In the genomic region with DNA sequence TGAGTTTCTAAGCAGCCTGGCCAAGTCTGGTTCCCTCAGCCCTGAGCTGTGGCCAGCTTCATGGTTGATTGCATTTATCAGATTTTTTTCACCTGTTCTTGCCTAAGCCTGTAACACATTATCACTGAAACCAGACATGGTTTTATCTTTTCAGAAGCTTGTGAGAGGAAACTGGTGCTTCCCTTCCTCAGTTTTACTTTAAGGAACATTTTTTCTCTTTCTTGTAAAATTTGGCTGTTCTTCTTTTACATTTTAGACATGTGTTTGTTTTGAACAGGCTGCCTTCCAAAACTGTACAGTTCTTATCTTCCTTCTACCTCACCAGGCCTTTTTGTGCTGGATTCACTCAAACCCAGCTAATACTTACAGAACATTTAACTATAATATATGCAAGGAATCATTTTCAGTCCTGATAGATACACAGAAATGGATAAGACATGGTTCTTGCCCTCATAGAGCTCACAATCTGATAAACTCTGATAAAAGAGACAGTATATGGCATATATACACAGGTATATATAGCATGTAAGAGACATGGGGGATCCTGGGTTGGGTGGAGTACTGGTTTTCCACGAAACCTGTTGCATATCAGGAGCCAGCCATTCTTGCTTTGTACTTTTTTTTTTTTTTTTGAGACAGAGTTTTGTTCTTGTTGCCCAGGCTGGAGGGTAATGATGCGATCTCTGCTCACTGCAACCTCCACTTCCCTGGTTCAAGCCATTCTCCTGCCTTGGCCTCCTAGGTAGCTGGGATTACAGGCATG, we compare ENCODE assay signal across 1 cellular context.
TF ChIP-seq lines count a peak whose summit lies in the region.

No MANE protein-coding gene starts in this region.

TF ChIP-seq in K562, 482 proteins besides CTCF, POLR2A, EP300 and RAD21 (continued from another document and continues in another):
- TF ChIP-seq HMGXB4 (CRISPR knock-in tag; IDR thresholded peaks at IDR 0.05), result no peak
- no peak for TF ChIP-seq NRF1 (conservative IDR thresholded peaks at IDR 0.05 in 1 of 2, IDR thresholded peaks at IDR 0.05 in 1 of 2)
- no peak for TF ChIP-seq THRA (IDR thresholded peaks at IDR 0.05)
- no peak for TF ChIP-seq ZNF76 (CRISPR knock-in tag; IDR thresholded peaks at IDR 0.05; ENCODE audit: borderline replicate concordance)
- no peak for TF ChIP-seq ZHX1 (conservative IDR thresholded peaks at IDR 0.05; ENCODE audit: low read length)
- TF ChIP-seq PHF8 (IDR thresholded peaks at IDR 0.05; ENCODE audit: borderline replicate concordance, low read length), result no peak
- no peak; the same call in none of the 2 replicates for TF ChIP-seq CXXC5 (CRISPR knock-in tag; IDR thresholded peaks at IDR 0.05)
- TF ChIP-seq MIER1 (IDR thresholded peaks at IDR 0.05; ENCODE audit: low read depth), result no peak
- peak; percentile 74; the same call in 1 of the 2 replicates for TF ChIP-seq CTBP1 (IDR thresholded peaks at IDR 0.05; ENCODE audit: borderline replicate concordance)
- TF ChIP-seq LCOR (CRISPR knock-in tag; IDR thresholded peaks at IDR 0.05), result no peak
- peak; percentile 85 for TF ChIP-seq SMAD3 (CRISPR knock-in tag; conservative IDR thresholded peaks at IDR 0.05)
- TF ChIP-seq ZSCAN32 (CRISPR knock-in tag; IDR thresholded peaks at IDR 0.05), result no peak
- TF ChIP-seq, protein P1, sequence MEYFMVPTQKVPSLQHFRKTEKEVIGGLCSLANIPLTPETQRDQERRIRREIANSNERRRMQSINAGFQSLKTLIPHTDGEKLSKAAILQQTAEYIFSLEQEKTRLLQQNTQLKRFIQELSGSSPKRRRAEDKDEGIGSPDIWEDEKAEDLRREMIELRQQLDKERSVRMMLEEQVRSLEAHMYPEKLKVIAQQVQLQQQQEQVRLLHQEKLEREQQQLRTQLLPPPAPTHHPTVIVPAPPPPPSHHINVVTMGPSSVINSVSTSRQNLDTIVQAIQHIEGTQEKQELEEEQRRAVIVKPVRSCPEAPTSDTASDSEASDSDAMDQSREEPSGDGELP (CRISPR knock-in tag; IDR thresholded peaks at IDR 0.05; ENCODE audit: borderline replicate concordance), result no peak
- TF ChIP-seq POLR2AphosphoS5 (IDR thresholded peaks at IDR 0.05; ENCODE audit: control insufficient read depth, insufficient read depth, low read depth, low read length), result peak; percentile 97
- TF ChIP-seq, protein P2, sequence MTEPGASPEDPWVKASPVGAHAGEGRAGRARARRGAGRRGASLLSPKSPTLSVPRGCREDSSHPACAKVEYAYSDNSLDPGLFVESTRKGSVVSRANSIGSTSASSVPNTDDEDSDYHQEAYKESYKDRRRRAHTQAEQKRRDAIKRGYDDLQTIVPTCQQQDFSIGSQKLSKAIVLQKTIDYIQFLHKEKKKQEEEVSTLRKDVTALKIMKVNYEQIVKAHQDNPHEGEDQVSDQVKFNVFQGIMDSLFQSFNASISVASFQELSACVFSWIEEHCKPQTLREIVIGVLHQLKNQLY (CRISPR knock-in tag; conservative IDR thresholded peaks at IDR 0.05), result no peak
- peak; percentile 56; the same call in 1 of the 2 replicates for TF ChIP-seq JUND (IDR thresholded peaks at IDR 0.05; ENCODE audit: borderline replicate concordance, low read depth, low read length)
- TF ChIP-seq JUND (tag; IDR thresholded peaks at IDR 0.05; ENCODE audit: borderline replicate concordance, low read depth, low read length), result no peak; the same call in 2 of the 3 replicates
- peak; percentile 44; the same call in 1 of the 2 replicates for TF ChIP-seq ZBED1 (IDR thresholded peaks at IDR 0.05)
- peak in 1 of 2 experiments; percentile 97; a peak in 2 of 4 replicates for TF ChIP-seq ZMIZ1 (IDR thresholded peaks at IDR 0.05; ENCODE audit: low read depth in 2 of 2, low read length in 2 of 2)
- no peak for TF ChIP-seq SNIP1 (IDR thresholded peaks at IDR 0.05; ENCODE audit: low read depth)
- no peak for TF ChIP-seq ZNF165 (CRISPR knock-in tag; IDR thresholded peaks at IDR 0.05; ENCODE audit: borderline replicate concordance)
- TF ChIP-seq TAF9B (IDR thresholded peaks at IDR 0.05; ENCODE audit: partially characterized antibody), result peak; percentile 35
- TF ChIP-seq STAG1 (CRISPR knock-in tag; IDR thresholded peaks at IDR 0.05; ENCODE audit: borderline replicate concordance), result no peak
- peak; percentile 94 for TF ChIP-seq PHB2 (IDR thresholded peaks at IDR 0.05; ENCODE audit: low read depth)
- peak; percentile 100 for TF ChIP-seq DPF2 (IDR thresholded peaks at IDR 0.05)
- TF ChIP-seq FOSL1 (tag; conservative IDR thresholded peaks at IDR 0.05), result peak; percentile 68
- peak; percentile 74 for TF ChIP-seq ETV1 (tag; conservative IDR thresholded peaks at IDR 0.05; ENCODE audit: low read depth)
- TF ChIP-seq, protein P3, sequence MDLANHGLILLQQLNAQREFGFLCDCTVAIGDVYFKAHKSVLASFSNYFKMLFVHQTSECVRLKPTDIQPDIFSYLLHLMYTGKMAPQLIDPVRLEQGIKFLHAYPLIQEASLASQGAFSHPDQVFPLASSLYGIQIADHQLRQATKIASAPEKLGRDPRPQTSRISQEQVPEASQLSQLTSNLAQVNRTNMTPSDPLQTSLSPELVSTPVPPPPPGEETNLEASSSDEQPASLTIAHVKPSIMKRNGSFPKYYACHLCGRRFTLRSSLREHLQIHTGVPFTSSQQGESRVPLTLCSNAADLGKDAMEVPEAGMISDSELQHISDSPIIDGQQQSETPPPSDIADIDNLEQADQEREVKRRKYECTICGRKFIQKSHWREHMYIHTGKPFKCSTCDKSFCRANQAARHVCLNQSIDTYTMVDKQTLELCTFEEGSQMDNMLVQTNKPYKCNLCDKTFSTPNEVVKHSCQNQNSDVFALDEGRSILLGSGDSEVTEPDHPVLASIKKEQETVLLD (IDR thresholded peaks at IDR 0.05), result peak; percentile 56; the same call in 1 of the 2 replicates
- no peak for TF ChIP-seq HDGF (IDR thresholded peaks at IDR 0.05)
- no peak for TF ChIP-seq ZNF3 (CRISPR knock-in tag; IDR thresholded peaks at IDR 0.05)
- peak; percentile 51 for TF ChIP-seq EP400 (IDR thresholded peaks at IDR 0.05)
- TF ChIP-seq, protein P4, sequence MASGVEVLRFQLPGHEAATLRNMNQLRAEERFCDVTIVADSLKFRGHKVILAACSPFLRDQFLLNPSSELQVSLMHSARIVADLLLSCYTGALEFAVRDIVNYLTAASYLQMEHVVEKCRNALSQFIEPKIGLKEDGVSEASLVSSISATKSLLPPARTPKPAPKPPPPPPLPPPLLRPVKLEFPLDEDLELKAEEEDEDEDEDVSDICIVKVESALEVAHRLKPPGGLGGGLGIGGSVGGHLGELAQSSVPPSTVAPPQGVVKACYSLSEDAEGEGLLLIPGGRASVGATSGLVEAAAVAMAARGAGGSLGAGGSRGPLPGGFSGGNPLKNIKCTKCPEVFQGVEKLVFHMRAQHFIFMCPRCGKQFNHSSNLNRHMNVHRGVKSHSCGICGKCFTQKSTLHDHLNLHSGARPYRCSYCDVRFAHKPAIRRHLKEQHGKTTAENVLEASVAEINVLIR (CRISPR knock-in tag; IDR thresholded peaks at IDR 0.05), result no peak
- TF ChIP-seq SMAD1 (IDR thresholded peaks at IDR 0.05; ENCODE audit: low read depth, low read length, partially characterized antibody), result peak; percentile 91
- TF ChIP-seq ZNF239 (CRISPR knock-in tag; IDR thresholded peaks at IDR 0.05), result 0 out of 2 replicates have a peak, but pooled peaks have one; percentile 18
- no peak; the same call in 1 of the 2 replicates for TF ChIP-seq RB1 (IDR thresholded peaks at IDR 0.05; ENCODE audit: low read depth)
- TF ChIP-seq MAFF (IDR thresholded peaks at IDR 0.05; ENCODE audit: low read length), result no peak
- TF ChIP-seq CBX5 (IDR thresholded peaks at IDR 0.05; ENCODE audit: borderline replicate concordance, low read depth), result no peak
- 0 out of 2 replicates have a peak, but pooled peaks have one; percentile 30 for TF ChIP-seq MBD2 (IDR thresholded peaks at IDR 0.05; ENCODE audit: borderline replicate concordance, low read depth)
- TF ChIP-seq ZKSCAN8 (CRISPR knock-in tag; IDR thresholded peaks at IDR 0.05), result 0 out of 2 replicates have a peak, but pooled peaks have one; percentile 19
- no peak for TF ChIP-seq RBM15 (IDR thresholded peaks at IDR 0.05; ENCODE audit: insufficient read depth, low read length)
- 0 out of 2 replicates have a peak, but pooled peaks have one; percentile 15 for TF ChIP-seq MEF2A (IDR thresholded peaks at IDR 0.05; ENCODE audit: control insufficient read depth, low read depth, low read length)
- 0 out of 2 replicates have a peak, but pooled peaks have one; percentile 19 for TF ChIP-seq ZKSCAN1 (IDR thresholded peaks at IDR 0.05; ENCODE audit: low read depth, low read length)
- peak; percentile 82 to 88; a peak in 3 of 4 replicates for TF ChIP-seq RCOR1 (IDR thresholded peaks at IDR 0.05; ENCODE audit: borderline replicate concordance in 1 of 2, low read depth in 2 of 2, low read length in 2 of 2)
